Comparison of ENCODE assay signal across 1 cellular context in the genomic region with DNA sequence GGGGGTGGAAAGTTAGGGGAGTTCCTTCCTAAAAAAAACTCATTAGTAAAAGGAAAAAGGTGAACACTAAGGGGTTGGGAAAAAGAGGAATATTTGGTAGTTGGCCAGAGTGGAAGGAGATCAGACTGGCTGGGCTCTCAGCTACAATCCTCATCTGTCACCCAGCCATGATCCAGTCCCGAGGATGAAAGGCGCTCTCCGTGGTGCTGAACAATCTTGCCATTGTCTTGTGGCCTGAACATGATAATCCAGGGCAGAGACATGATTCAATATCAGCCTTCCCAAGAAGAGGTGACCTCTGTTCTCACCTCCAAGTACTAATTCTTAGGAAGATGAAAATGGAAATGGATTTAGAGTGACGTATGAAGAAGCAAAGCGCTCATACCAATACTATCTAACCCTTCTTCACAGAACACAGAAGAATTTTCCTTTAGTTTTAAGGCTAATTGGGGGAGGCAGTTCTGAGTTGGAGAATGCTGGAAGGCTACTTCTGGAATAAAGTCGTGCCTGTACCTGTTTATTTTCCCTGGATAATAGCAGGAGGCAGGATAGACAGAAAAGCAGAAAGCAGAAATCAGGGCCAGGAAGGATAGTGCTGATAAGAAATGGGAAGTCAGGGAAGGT.
A peak's percentile ranks its signal among the peaks of the same experiment; 100 is the strongest.
TF ChIP-seq lines count a peak whose summit lies in the region.

No MANE protein-coding gene starts in this region.

TF ChIP-seq in HepG2, 621 proteins besides CTCF, POLR2A, EP300 and RAD21 (continues in another document):
- TF ChIP-seq ZNF350 (CRISPR knock-in tag; IDR thresholded peaks at IDR 0.05; ENCODE audit: borderline replicate concordance, low read depth), result no peak
- no peak for TF ChIP-seq ZNF343 (CRISPR knock-in tag; IDR thresholded peaks at IDR 0.05)
- TF ChIP-seq SSRP1 (CRISPR knock-in tag; IDR thresholded peaks at IDR 0.05), result no peak
- TF ChIP-seq ZNF75D (CRISPR knock-in tag; IDR thresholded peaks at IDR 0.05; ENCODE audit: borderline replicate concordance), result no peak
- TF ChIP-seq FIP1L1 (IDR thresholded peaks at IDR 0.05; ENCODE audit: borderline replicate concordance, insufficient read depth, low read depth, low read length), result no peak
- no peak for TF ChIP-seq MZF1 (CRISPR knock-in tag; IDR thresholded peaks at IDR 0.05; ENCODE audit: borderline replicate concordance)
- no peak for TF ChIP-seq GATAD1 (CRISPR knock-in tag; IDR thresholded peaks at IDR 0.05)
- TF ChIP-seq ZNF484 (CRISPR knock-in tag; IDR thresholded peaks at IDR 0.05; ENCODE audit: borderline replicate concordance, low read depth), result no peak
- TF ChIP-seq KLF9 (CRISPR knock-in tag; IDR thresholded peaks at IDR 0.05; ENCODE audit: low read depth), result no peak
- no peak for TF ChIP-seq CREM (IDR thresholded peaks at IDR 0.05)
- TF ChIP-seq CREM (CRISPR knock-in tag; IDR thresholded peaks at IDR 0.05), result no peak
- TF ChIP-seq, protein P1, sequence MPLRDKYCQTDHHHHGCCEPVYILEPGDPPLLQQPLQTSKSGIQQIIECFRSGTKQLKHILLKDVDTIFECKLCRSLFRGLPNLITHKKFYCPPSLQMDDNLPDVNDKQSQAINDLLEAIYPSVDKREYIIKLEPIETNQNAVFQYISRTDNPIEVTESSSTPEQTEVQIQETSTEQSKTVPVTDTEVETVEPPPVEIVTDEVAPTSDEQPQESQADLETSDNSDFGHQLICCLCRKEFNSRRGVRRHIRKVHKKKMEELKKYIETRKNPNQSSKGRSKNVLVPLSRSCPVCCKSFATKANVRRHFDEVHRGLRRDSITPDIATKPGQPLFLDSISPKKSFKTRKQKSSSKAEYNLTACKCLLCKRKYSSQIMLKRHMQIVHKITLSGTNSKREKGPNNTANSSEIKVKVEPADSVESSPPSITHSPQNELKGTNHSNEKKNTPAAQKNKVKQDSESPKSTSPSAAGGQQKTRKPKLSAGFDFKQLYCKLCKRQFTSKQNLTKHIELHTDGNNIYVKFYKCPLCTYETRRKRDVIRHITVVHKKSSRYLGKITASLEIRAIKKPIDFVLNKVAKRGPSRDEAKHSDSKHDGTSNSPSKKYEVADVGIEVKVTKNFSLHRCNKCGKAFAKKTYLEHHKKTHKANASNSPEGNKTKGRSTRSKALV (CRISPR knock-in tag; IDR thresholded peaks at IDR 0.05), result no peak
- TF ChIP-seq, protein P2, sequence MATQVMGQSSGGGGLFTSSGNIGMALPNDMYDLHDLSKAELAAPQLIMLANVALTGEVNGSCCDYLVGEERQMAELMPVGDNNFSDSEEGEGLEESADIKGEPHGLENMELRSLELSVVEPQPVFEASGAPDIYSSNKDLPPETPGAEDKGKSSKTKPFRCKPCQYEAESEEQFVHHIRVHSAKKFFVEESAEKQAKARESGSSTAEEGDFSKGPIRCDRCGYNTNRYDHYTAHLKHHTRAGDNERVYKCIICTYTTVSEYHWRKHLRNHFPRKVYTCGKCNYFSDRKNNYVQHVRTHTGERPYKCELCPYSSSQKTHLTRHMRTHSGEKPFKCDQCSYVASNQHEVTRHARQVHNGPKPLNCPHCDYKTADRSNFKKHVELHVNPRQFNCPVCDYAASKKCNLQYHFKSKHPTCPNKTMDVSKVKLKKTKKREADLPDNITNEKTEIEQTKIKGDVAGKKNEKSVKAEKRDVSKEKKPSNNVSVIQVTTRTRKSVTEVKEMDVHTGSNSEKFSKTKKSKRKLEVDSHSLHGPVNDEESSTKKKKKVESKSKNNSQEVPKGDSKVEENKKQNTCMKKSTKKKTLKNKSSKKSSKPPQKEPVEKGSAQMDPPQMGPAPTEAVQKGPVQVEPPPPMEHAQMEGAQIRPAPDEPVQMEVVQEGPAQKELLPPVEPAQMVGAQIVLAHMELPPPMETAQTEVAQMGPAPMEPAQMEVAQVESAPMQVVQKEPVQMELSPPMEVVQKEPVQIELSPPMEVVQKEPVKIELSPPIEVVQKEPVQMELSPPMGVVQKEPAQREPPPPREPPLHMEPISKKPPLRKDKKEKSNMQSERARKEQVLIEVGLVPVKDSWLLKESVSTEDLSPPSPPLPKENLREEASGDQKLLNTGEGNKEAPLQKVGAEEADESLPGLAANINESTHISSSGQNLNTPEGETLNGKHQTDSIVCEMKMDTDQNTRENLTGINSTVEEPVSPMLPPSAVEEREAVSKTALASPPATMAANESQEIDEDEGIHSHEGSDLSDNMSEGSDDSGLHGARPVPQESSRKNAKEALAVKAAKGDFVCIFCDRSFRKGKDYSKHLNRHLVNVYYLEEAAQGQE (IDR thresholded peaks at IDR 0.05; ENCODE audit: borderline replicate concordance in 1 of 2, low read depth in 1 of 2, low read length in 2 of 2), result peak; percentile 84 to 97
- TF ChIP-seq, protein P3, sequence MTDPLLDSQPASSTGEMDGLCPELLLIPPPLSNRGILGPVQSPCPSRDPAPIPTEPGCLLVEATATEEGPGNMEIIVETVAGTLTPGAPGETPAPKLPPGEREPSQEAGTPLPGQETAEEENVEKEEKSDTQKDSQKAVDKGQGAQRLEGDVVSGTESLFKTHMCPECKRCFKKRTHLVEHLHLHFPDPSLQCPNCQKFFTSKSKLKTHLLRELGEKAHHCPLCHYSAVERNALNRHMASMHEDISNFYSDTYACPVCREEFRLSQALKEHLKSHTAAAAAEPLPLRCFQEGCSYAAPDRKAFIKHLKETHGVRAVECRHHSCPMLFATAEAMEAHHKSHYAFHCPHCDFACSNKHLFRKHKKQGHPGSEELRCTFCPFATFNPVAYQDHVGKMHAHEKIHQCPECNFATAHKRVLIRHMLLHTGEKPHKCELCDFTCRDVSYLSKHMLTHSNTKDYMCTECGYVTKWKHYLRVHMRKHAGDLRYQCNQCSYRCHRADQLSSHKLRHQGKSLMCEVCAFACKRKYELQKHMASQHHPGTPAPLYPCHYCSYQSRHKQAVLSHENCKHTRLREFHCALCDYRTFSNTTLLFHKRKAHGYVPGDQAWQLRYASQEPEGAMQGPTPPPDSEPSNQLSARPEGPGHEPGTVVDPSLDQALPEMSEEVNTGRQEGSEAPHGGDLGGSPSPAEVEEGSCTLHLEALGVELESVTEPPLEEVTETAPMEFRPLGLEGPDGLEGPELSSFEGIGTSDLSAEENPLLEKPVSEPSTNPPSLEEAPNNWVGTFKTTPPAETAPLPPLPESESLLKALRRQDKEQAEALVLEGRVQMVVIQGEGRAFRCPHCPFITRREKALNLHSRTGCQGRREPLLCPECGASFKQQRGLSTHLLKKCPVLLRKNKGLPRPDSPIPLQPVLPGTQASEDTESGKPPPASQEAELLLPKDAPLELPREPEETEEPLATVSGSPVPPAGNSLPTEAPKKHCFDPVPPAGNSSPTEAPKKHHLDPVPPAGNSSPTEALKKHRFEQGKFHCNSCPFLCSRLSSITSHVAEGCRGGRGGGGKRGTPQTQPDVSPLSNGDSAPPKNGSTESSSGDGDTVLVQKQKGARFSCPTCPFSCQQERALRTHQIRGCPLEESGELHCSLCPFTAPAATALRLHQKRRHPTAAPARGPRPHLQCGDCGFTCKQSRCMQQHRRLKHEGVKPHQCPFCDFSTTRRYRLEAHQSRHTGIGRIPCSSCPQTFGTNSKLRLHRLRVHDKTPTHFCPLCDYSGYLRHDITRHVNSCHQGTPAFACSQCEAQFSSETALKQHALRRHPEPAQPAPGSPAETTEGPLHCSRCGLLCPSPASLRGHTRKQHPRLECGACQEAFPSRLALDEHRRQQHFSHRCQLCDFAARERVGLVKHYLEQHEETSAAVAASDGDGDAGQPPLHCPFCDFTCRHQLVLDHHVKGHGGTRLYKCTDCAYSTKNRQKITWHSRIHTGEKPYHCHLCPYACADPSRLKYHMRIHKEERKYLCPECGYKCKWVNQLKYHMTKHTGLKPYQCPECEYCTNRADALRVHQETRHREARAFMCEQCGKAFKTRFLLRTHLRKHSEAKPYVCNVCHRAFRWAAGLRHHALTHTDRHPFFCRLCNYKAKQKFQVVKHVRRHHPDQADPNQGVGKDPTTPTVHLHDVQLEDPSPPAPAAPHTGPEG (CRISPR knock-in tag; IDR thresholded peaks at IDR 0.05), result no peak
- TF ChIP-seq ZNF878 (CRISPR knock-in tag; IDR thresholded peaks at IDR 0.05), result no peak
- no peak for TF ChIP-seq AGO1 (IDR thresholded peaks at IDR 0.05; ENCODE audit: low read depth, low read length, poor library complexity, severe bottlenecking)
- TF ChIP-seq, protein P4, sequence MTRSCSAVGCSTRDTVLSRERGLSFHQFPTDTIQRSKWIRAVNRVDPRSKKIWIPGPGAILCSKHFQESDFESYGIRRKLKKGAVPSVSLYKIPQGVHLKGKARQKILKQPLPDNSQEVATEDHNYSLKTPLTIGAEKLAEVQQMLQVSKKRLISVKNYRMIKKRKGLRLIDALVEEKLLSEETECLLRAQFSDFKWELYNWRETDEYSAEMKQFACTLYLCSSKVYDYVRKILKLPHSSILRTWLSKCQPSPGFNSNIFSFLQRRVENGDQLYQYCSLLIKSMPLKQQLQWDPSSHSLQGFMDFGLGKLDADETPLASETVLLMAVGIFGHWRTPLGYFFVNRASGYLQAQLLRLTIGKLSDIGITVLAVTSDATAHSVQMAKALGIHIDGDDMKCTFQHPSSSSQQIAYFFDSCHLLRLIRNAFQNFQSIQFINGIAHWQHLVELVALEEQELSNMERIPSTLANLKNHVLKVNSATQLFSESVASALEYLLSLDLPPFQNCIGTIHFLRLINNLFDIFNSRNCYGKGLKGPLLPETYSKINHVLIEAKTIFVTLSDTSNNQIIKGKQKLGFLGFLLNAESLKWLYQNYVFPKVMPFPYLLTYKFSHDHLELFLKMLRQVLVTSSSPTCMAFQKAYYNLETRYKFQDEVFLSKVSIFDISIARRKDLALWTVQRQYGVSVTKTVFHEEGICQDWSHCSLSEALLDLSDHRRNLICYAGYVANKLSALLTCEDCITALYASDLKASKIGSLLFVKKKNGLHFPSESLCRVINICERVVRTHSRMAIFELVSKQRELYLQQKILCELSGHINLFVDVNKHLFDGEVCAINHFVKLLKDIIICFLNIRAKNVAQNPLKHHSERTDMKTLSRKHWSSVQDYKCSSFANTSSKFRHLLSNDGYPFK (CRISPR knock-in tag; IDR thresholded peaks at IDR 0.05; ENCODE audit: borderline replicate concordance), result no peak
- TF ChIP-seq, protein P5, sequence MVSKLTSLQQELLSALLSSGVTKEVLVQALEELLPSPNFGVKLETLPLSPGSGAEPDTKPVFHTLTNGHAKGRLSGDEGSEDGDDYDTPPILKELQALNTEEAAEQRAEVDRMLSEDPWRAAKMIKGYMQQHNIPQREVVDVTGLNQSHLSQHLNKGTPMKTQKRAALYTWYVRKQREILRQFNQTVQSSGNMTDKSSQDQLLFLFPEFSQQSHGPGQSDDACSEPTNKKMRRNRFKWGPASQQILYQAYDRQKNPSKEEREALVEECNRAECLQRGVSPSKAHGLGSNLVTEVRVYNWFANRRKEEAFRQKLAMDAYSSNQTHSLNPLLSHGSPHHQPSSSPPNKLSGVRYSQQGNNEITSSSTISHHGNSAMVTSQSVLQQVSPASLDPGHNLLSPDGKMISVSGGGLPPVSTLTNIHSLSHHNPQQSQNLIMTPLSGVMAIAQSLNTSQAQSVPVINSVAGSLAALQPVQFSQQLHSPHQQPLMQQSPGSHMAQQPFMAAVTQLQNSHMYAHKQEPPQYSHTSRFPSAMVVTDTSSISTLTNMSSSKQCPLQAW (CRISPR knock-in tag; IDR thresholded peaks at IDR 0.05), result no peak
- TF ChIP-seq ZNF747 (CRISPR knock-in tag; IDR thresholded peaks at IDR 0.05; ENCODE audit: borderline replicate concordance), result no peak
- TF ChIP-seq ZNF468 (CRISPR knock-in tag; IDR thresholded peaks at IDR 0.05), result no peak
- TF ChIP-seq ZEB1 (IDR thresholded peaks at IDR 0.05; ENCODE audit: insufficient replicate concordance, low read depth), result no peak
- no peak for TF ChIP-seq MED13 (CRISPR knock-in tag; IDR thresholded peaks at IDR 0.05)
- TF ChIP-seq, protein P6, sequence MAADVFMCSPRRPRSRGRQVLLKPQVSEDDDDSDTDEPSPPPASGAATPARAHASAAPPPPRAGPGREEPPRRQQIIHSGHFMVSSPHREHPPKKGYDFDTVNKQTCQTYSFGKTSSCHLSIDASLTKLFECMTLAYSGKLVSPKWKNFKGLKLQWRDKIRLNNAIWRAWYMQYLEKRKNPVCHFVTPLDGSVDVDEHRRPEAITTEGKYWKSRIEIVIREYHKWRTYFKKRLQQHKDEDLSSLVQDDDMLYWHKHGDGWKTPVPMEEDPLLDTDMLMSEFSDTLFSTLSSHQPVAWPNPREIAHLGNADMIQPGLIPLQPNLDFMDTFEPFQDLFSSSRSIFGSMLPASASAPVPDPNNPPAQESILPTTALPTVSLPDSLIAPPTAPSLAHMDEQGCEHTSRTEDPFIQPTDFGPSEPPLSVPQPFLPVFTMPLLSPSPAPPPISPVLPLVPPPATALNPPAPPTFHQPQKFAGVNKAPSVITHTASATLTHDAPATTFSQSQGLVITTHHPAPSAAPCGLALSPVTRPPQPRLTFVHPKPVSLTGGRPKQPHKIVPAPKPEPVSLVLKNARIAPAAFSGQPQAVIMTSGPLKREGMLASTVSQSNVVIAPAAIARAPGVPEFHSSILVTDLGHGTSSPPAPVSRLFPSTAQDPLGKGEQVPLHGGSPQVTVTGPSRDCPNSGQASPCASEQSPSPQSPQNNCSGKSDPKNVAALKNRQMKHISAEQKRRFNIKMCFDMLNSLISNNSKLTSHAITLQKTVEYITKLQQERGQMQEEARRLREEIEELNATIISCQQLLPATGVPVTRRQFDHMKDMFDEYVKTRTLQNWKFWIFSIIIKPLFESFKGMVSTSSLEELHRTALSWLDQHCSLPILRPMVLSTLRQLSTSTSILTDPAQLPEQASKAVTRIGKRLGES (CRISPR knock-in tag; IDR thresholded peaks at IDR 0.05; ENCODE audit: borderline replicate concordance), result no peak
- no peak for TF ChIP-seq PCBP2 (optimal IDR thresholded peaks at IDR 0.05; ENCODE audit: low read depth, low read length, poor library complexity, severe bottlenecking)
- TF ChIP-seq KDM5A (IDR thresholded peaks at IDR 0.05; ENCODE audit: borderline replicate concordance, low read length), result no peak
- TF ChIP-seq, protein P7, sequence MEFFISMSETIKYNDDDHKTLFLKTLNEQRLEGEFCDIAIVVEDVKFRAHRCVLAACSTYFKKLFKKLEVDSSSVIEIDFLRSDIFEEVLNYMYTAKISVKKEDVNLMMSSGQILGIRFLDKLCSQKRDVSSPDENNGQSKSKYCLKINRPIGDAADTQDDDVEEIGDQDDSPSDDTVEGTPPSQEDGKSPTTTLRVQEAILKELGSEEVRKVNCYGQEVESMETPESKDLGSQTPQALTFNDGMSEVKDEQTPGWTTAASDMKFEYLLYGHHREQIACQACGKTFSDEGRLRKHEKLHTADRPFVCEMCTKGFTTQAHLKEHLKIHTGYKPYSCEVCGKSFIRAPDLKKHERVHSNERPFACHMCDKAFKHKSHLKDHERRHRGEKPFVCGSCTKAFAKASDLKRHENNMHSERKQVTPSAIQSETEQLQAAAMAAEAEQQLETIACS (CRISPR knock-in tag; IDR thresholded peaks at IDR 0.05), result no peak
- TF ChIP-seq PCBP1 (IDR thresholded peaks at IDR 0.05; ENCODE audit: borderline replicate concordance, low read depth, low read length), result no peak
- TF ChIP-seq KLF15 (CRISPR knock-in tag; IDR thresholded peaks at IDR 0.05; ENCODE audit: borderline replicate concordance), result no peak
- TF ChIP-seq, protein P8, sequence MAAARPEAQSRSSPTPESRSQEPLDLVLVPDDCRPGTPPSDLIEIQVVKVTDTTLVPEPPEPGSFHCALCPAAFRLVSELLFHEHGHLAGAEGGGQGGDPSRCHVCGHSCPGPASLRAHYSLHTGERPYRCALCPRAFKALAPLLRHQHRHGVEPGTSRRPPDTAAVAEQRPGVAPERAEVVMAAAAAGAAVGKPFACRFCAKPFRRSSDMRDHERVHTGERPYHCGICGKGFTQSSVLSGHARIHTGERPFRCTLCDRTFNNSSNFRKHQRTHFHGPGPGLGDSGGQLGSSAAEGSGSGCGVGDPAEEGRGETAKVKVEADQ (CRISPR knock-in tag; IDR thresholded peaks at IDR 0.05; ENCODE audit: borderline replicate concordance), result no peak
- no peak for TF ChIP-seq ARID2 (CRISPR knock-in tag; IDR thresholded peaks at IDR 0.05; ENCODE audit: borderline replicate concordance)
- no peak for TF ChIP-seq GATA4 (IDR thresholded peaks at IDR 0.05; ENCODE audit: borderline replicate concordance, low read depth)
- no peak for TF ChIP-seq ZNF33B (CRISPR knock-in tag; IDR thresholded peaks at IDR 0.05)
